Comparison of ENCODE assay signal across 9 cellular contexts in genomic region chr1:96790599-96790998, GRCh38.
"Had no signal": no experiment of that assay in that cellular context is flagged by ENCODE, and none has a peak within 500 bp of the region (broad histone marks: within the 10 kb centered on the region; RNA-seq: fewer than 3 reads in every experiment).

No MANE protein-coding gene starts in this region.

- ATAC-seq: HCT116, K562 had no signal

- DNase-seq: GOT3, H7, HFFc6, IMR-90, KG1 had no signal

- H3K27ac ChIP-seq: HL-60 had no signal

- H3K4me1 ChIP-seq: HAP-1 had no signal

- H3K4me3 ChIP-seq: HAP-1, K562 had no signal

- H3K9me3 ChIP-seq: HAP-1 had no signal
